Comparison of ENCODE assay signal across 9 cellular contexts in genomic region chr20:38825901-38826625, GRCh38. TPM values are rescaled to one million over a fixed set of nuclear protein-coding genes. Genes with fewer than 3 reads are reported as not detected.
DNase-seq lines count a peak whose midpoint lies in the region; ATAC-seq lines count a peak whose summit lies in the region.
"Had no signal": no experiment of that assay in that cellular context is flagged by ENCODE, and none has a peak within 500 bp of the region (broad histone marks: within the 10 kb centered on the region; RNA-seq: fewer than 3 reads in every experiment).

No MANE protein-coding gene starts in this region.

- CTCF ChIA-PET in activated naive CD4-positive, alpha-beta T cell treated with anti-CD3 and anti-CD28 coated beads for 36 hours (lab: Charles Lee), result interaction anchor here (0.8 to 1.3 kb wide), 3 partner anchors 9 to 67 kb away, joined by 3 to 4 read pairs (median 3); no protein-coding TSS in a partner anchor

- peaks cover 96% of the 10 kb centered on the region for H3K4me1 Mint-ChIP-seq in activated T-cell treated with anti-CD3 and anti-CD28 coated beads, Interleukin-2, amount 50 U/mL, for 24 hours (ENCODE audit: low read depth)
- H3K4me1 Mint-ChIP-seq in activated naive CD4-positive, alpha-beta T cell treated with anti-CD3 and anti-CD28 coated beads for 36 hours (ENCODE audit: low read depth), result peaks cover 74% of the 10 kb centered on the region

- no peak overlapping the region for H3K4me3 Mint-ChIP-seq in activated T-cell treated with anti-CD3 and anti-CD28 coated beads, Interleukin-2, amount 50 U/mL, for 24 hours
- no peak overlapping the region for H3K4me3 Mint-ChIP-seq in activated naive CD4-positive, alpha-beta T cell treated with anti-CD3 and anti-CD28 coated beads for 36 hours

- H3K27me3 Mint-ChIP-seq in activated T-cell treated with anti-CD3 and anti-CD28 coated beads, Interleukin-2, amount 50 U/mL, for 24 hours, result no peaks in the 10 kb centered on the region
- H3K27me3 Mint-ChIP-seq in activated naive CD4-positive, alpha-beta T cell treated with anti-CD3 and anti-CD28 coated beads for 36 hours (ENCODE audit: low read depth), result no peaks in the 10 kb centered on the region

- no peak for ATAC-seq in HG02884 (IDR thresholded peaks at IDR 0.05; ENCODE audit: unreplicated experiment)

- intact Hi-C loops in activated naive CD4-positive, alpha-beta T cell treated with anti-CD3 and anti-CD28 coated beads for 36 hours (cut with micrococcal nuclease), result no loop called here

- peak overlapping the region; percentile 72 for H3K27ac Mint-ChIP-seq in activated T-cell treated with anti-CD3 and anti-CD28 coated beads, Interleukin-2, amount 50 U/mL, for 24 hours
- H3K27ac Mint-ChIP-seq in activated naive CD4-positive, alpha-beta T cell treated with anti-CD3 and anti-CD28 coated beads for 36 hours, result no peak overlapping the region

- peak overlapping the region; percentile 63 for H3K27ac ChIP-seq in cingulate gyrus (ENCODE audit: low read depth, low read length)
- H3K27ac ChIP-seq: VCaP had no signal

- peaks cover 4% of the 10 kb centered on the region for H3K9me3 Mint-ChIP-seq in activated T-cell treated with anti-CD3 and anti-CD28 coated beads, Interleukin-2, amount 50 U/mL, for 24 hours
- peaks cover 6% of the 10 kb centered on the region for H3K9me3 Mint-ChIP-seq in activated naive CD4-positive, alpha-beta T cell treated with anti-CD3 and anti-CD28 coated beads for 36 hours

- peaks cover 96% of the 10 kb centered on the region for H3K36me3 Mint-ChIP-seq in activated T-cell treated with anti-CD3 and anti-CD28 coated beads, Interleukin-2, amount 50 U/mL, for 24 hours (ENCODE audit: low read depth)
- peaks cover 41% of the 10 kb centered on the region for H3K36me3 Mint-ChIP-seq in activated naive CD4-positive, alpha-beta T cell treated with anti-CD3 and anti-CD28 coated beads for 36 hours (ENCODE audit: low read depth)

- DNase-seq in activated T-cell treated with anti-CD3 and anti-CD28 coated beads, Interleukin-2, amount 50 U/mL, for 24 hours, result no peak
- DNase-seq in activated T-cell treated with anti-CD3 and anti-CD28 coated beads, Interleukin-2, amount 50 U/mL, for 1 hour, result no peak
- DNase-seq in NCI-H2196 (lab: John Stamatoyannopoulos, UW; ENCODE audit: unreplicated experiment), result peak; percentile 75
- peak; percentile 21 for DNase-seq in stromal cell of bone marrow (ENCODE audit: low read depth)
- DNase-seq in activated naive CD4-positive, alpha-beta T cell treated with anti-CD3 and anti-CD28 coated beads for 36 hours, result no peak
- DNase-seq in cortex of kidney (lab: John Stamatoyannopoulos, UW), result no peak

RNA-seq across cellular contexts. Expression of gene PPP1R16B, which starts 20.6 kb away (rescaled TPM):
- total RNA-seq in activated naive CD4-positive, alpha-beta T cell treated with anti-CD3 and anti-CD28 coated beads for 36 hours, result 10 to 100 TPM; 38.1 to 40.0 TPM

Comparison
In these comparisons a context has a peak if more than half of its experiments do, and no peak if none do; other contexts are left out.
1. DNase-seq: peak in NCI-H2196 (single experiment) and stromal cell of bone marrow (single experiment); none in activated T-cell treated with anti-CD3 and anti-CD28 coated beads, Interleukin-2, amount 50 U/mL, for 24 hours (single experiment), activated T-cell treated with anti-CD3 and anti-CD28 coated beads, Interleukin-2, amount 50 U/mL, for 1 hour (single experiment), activated naive CD4-positive, alpha-beta T cell treated with anti-CD3 and anti-CD28 coated beads for 36 hours (single experiment) and cortex of kidney (single experiment).